ENCODE assay signal across 7 cellular contexts in genomic region chr22:21416375-21416774, GRCh38. TPM values are rescaled to one million over a fixed set of nuclear protein-coding genes. Genes with fewer than 3 reads are reported as not detected.
"Had no signal": no experiment of that assay in that cellular context is flagged by ENCODE, and none has a peak within 500 bp of the region (broad histone marks: within the 10 kb centered on the region; RNA-seq: fewer than 3 reads in every experiment).

No MANE protein-coding gene starts in this region.

RNA-seq across cellular contexts. Expression of gene RIMBP3B, which starts 32.8 kb away (rescaled TPM):
- total RNA-seq: dermis microvascular lymphatic vessel endothelial cell, endothelial cell of umbilical vein, left ventricle myocardium inferior, prostate gland, sciatic nerve, skeletal muscle tissue, stomach had no signal
- polyA plus RNA-seq: endothelial cell of umbilical vein had no signal
